In the genomic region with DNA sequence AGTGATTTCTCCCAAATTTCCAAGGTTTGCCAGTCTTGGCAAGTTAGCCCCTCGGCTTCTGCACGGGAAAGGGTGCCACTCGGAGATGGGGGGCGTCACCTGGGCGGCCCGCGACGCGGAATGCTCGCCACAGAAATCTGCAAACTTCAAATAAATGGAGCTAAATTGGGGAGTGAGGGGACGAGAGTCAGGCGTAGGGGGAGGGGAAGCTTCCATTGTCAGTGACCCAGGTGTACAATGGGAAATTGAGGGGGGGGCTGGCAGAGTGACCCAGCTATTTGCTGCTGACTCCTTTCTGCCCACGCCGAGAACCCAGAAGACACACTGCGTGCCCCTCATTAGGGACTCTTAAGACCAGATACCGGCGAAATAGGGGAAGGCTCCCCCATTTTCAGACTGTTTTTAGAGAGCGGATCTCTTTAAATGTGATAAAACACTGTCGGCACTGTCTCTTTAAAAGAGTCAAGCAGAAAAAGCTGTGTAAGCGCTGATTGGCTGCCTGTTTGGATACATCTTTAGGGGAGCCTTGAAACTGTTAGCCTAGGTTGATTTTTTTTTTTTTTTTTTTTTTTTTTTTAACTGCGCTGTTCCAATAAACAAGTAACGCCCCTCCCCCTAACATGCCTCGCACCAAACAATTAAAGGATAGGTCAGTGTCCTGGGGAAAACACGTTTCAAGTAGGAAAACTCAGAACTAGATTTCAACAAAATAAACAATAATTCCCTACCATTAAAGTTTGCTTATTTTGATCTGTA, we compare ENCODE assay signal across 8 cellular contexts. TPM values are rescaled to one million over a fixed set of nuclear protein-coding genes. Genes with fewer than 3 reads are reported as not detected.
DNase-seq lines count a peak whose midpoint lies in the region; ATAC-seq and TF ChIP-seq lines count a peak whose summit lies in the region.

No MANE protein-coding gene starts in this region.

- peak overlapping the region; percentile 96 for H2BK5ac ChIP-seq in neuronal stem cell (ENCODE audit: low read length)

- no peak for TF ChIP-seq CTCF in Calu3 (IDR thresholded peaks at IDR 0.05; ENCODE audit: unreplicated experiment)
- no peak for TF ChIP-seq CTCF in type B pancreatic cell (conservative IDR thresholded peaks at IDR 0.05)

- H3K14ac ChIP-seq in neuronal stem cell (ENCODE audit: low read length), result no peak overlapping the region

- peak overlapping the region; percentile 85 for H2AFZ ChIP-seq in neuronal stem cell (ENCODE audit: low read length)

- CTCF ChIA-PET in Calu3 (lab: Charles Lee), result interaction anchor here (0.6 to 1.4 kb wide), 11 partner anchors 14 to 546 kb away, joined by 3 to 10 read pairs (median 4); no protein-coding TSS in a partner anchor

- H4K8ac ChIP-seq in neuronal stem cell (ENCODE audit: low read depth, low read length), result no peak overlapping the region

- no CpG with 5 or more reads among the region's 24 CpGs for WGBS in neuronal stem cell (ENCODE audit: extremely low coverage in 2 of 2, insufficient read length in 2 of 2, insufficient replicate concordance in 1 of 2), 2 donors

- peak overlapping the region; percentile 97 for H3K18ac ChIP-seq in neuronal stem cell (ENCODE audit: low read length)

- intact Hi-C loops in Calu3 (cut with micrococcal nuclease; ENCODE audit: unreplicated experiment), result loop anchor here (1.0 kb wide), 1 partner anchor 81 kb away; no protein-coding TSS in a partner anchor

- H3K9ac ChIP-seq in neuronal stem cell (ENCODE audit: low read depth, low read length, poor library complexity), result peak overlapping the region; percentile 64

- peaks cover 17% of the 10 kb centered on the region for H3K36me3 Mint-ChIP-seq in Calu3 (ENCODE audit: insufficient read depth, unreplicated experiment)
- H3K36me3 Mint-ChIP-seq in activated naive CD8-positive, alpha-beta T cell treated with anti-CD3 and anti-CD28 coated beads, Interleukin-2, amount 10 ng/mL, durations not matched to agents 7 days and 5 days, result peaks cover 24% of the 10 kb centered on the region
- H3K36me3 Mint-ChIP-seq in type B pancreatic cell, result peaks cover 18% of the 10 kb centered on the region

- H3K4ac ChIP-seq in neuronal stem cell (ENCODE audit: low read length), result no peak overlapping the region

- peaks cover 11% of the 10 kb centered on the region for H3K79me1 ChIP-seq in neuronal stem cell (ENCODE audit: low read depth, low read length)

- H3K27me3 Mint-ChIP-seq in Calu3 (ENCODE audit: unreplicated experiment) (no peaks in the 10 kb centered on the region), type B pancreatic cell (no peaks in the 10 kb centered on the region)
- H3K27me3 Mint-ChIP-seq in activated naive CD8-positive, alpha-beta T cell treated with anti-CD3 and anti-CD28 coated beads, Interleukin-2, amount 10 ng/mL, durations not matched to agents 7 days and 5 days, result no peaks in the 10 kb centered on the region

- H3K4me1 Mint-ChIP-seq in Calu3 (ENCODE audit: low read depth, unreplicated experiment), result peaks cover 24% of the 10 kb centered on the region
- H3K4me1 Mint-ChIP-seq in activated naive CD8-positive, alpha-beta T cell treated with anti-CD3 and anti-CD28 coated beads, Interleukin-2, amount 10 ng/mL, durations not matched to agents 7 days and 5 days, result peaks cover 61% of the 10 kb centered on the region
- H3K4me1 Mint-ChIP-seq in type B pancreatic cell (ENCODE audit: unreplicated experiment), result peaks cover 63% of the 10 kb centered on the region

- H3K4me1 ChIP-seq in neuronal stem cell (ENCODE audit: control insufficient read depth in 2 of 2, insufficient read depth in 1 of 2, low read depth in 1 of 2, low read length in 2 of 2), result peaks cover 25 to 40% of the 10 kb centered on the region in 2 donors

- DNase-seq in Calu3 (peak; percentile 55), NCI-H1105 treated with DMSO at 0.1 percent for 48 hours (lab: John Stamatoyannopoulos, UW) (peak; percentile 96), glomerular visceral epithelial cell (ENCODE audit: extremely low spot score) (peak; percentile 82), neuronal stem cell (ENCODE audit: low spot score) (peak; percentile 89), type B pancreatic cell (ENCODE audit: extremely low spot score, unreplicated experiment) (no peak)
- peak; percentile 56 for DNase-seq in activated naive CD8-positive, alpha-beta T cell treated with anti-CD3 and anti-CD28 coated beads, Interleukin-2, amount 10 ng/mL, durations not matched to agents 7 days and 5 days

- H3K4me2 ChIP-seq in neuronal stem cell (ENCODE audit: insufficient read depth, low read length, poor library complexity, severe bottlenecking), result peak overlapping the region; percentile 87

- no peak overlapping the region for H2BK12ac ChIP-seq in neuronal stem cell (ENCODE audit: low read length)

- peak overlapping the region; percentile 29 for H2BK120ac ChIP-seq in neuronal stem cell (ENCODE audit: low read depth, low read length)

- peaks cover 0 to 25% of the 10 kb centered on the region in 2 donors for H3K36me3 ChIP-seq in neuronal stem cell (replicated peaks in 1 of 2; ENCODE audit: control insufficient read depth in 2 of 2, insufficient read depth in 2 of 2, low read length in 2 of 2)

- peak overlapping the region; percentile 45 for H3K27ac Mint-ChIP-seq in Calu3 (ENCODE audit: unreplicated experiment)
- peak overlapping the region; percentile 84 for H3K27ac Mint-ChIP-seq in activated naive CD8-positive, alpha-beta T cell treated with anti-CD3 and anti-CD28 coated beads, Interleukin-2, amount 10 ng/mL, durations not matched to agents 7 days and 5 days
- H3K27ac Mint-ChIP-seq in type B pancreatic cell, result peak overlapping the region; percentile 97

- peak overlapping the region; percentile 79 to 94 for H3K4me3 ChIP-seq in neuronal stem cell (ENCODE audit: low read length in 2 of 2)

- POLR2A ChIA-PET in activated naive CD8-positive, alpha-beta T cell treated with anti-CD3 and anti-CD28 coated beads, Interleukin-2, amount 10 ng/mL, durations not matched to agents 7 days and 5 days (lab: Charles Lee), result interaction anchor here (0.5 to 4.8 kb wide), 14 partner anchors 10 to 354 kb away, joined by 3 to 92 read pairs (median 5); partner anchors contain the start of genes CYB5RL, MRPL37, TCEANC2 and TMEM59

- H3K27ac ChIP-seq in neuronal stem cell (replicated peaks; ENCODE audit: low read length), result peak overlapping the region; percentile 99

- H3K9me3 Mint-ChIP-seq in Calu3 (ENCODE audit: low read depth, unreplicated experiment) (no peaks in the 10 kb centered on the region), type B pancreatic cell (no peaks in the 10 kb centered on the region)
- no peaks in the 10 kb centered on the region for H3K9me3 Mint-ChIP-seq in activated naive CD8-positive, alpha-beta T cell treated with anti-CD3 and anti-CD28 coated beads, Interleukin-2, amount 10 ng/mL, durations not matched to agents 7 days and 5 days

- ATAC-seq in GM21825 (IDR thresholded peaks at IDR 0.05; ENCODE audit: unreplicated experiment) (peak; percentile 22), SK-N-SH treated with all-trans-retinoic acid at 6 μM for 48 hours (peak; percentile 70)
- peak; percentile 20 for ATAC-seq in activated naive CD8-positive, alpha-beta T cell treated with anti-CD3 and anti-CD28 coated beads, Interleukin-2, amount 10 ng/mL, durations not matched to agents 7 days and 5 days (ENCODE audit: low read depth)

- H3K4me3 Mint-ChIP-seq in Calu3 (ENCODE audit: low read depth, unreplicated experiment), result peak overlapping the region; percentile 78
- peak overlapping the region; percentile 91 for H3K4me3 Mint-ChIP-seq in activated naive CD8-positive, alpha-beta T cell treated with anti-CD3 and anti-CD28 coated beads, Interleukin-2, amount 10 ng/mL, durations not matched to agents 7 days and 5 days
- H3K4me3 Mint-ChIP-seq in type B pancreatic cell, result peak overlapping the region; percentile 96

- H3K23ac ChIP-seq in neuronal stem cell (ENCODE audit: low read depth, low read length, poor library complexity), result no peak overlapping the region

- no peaks in the 10 kb centered on the region for H3K9me3 ChIP-seq in neuronal stem cell (replicated peaks in 1 of 2; ENCODE audit: control insufficient read depth in 2 of 2, insufficient read depth in 1 of 2, low read depth in 1 of 2, low read length in 2 of 2)

- no peak overlapping the region for H4K91ac ChIP-seq in neuronal stem cell (ENCODE audit: low read depth, low read length, poor library complexity)

- peak overlapping the region; percentile 53 for H2AK5ac ChIP-seq in neuronal stem cell (ENCODE audit: low read depth, low read length)

- BruUV-seq in Calu3 (replicated peaks; lab: Mats Ljungman, UMichigan), result no TSS peak

- H2BK15ac ChIP-seq in neuronal stem cell (ENCODE audit: low read length), result peak overlapping the region; percentile 10

- H3K27me3 ChIP-seq in neuronal stem cell (ENCODE audit: control insufficient read depth in 3 of 3, insufficient read depth in 3 of 3, low read depth in 1 of 3, low read length in 3 of 3), result no peaks in the 10 kb centered on the region

TF ChIP-seq in SK-N-SH treated with all-trans-retinoic acid at 6 μM for 48 hours, 23 proteins besides CTCF, POLR2A, EP300 and RAD21 (continues in another document):
- TF ChIP-seq, protein P1, sequence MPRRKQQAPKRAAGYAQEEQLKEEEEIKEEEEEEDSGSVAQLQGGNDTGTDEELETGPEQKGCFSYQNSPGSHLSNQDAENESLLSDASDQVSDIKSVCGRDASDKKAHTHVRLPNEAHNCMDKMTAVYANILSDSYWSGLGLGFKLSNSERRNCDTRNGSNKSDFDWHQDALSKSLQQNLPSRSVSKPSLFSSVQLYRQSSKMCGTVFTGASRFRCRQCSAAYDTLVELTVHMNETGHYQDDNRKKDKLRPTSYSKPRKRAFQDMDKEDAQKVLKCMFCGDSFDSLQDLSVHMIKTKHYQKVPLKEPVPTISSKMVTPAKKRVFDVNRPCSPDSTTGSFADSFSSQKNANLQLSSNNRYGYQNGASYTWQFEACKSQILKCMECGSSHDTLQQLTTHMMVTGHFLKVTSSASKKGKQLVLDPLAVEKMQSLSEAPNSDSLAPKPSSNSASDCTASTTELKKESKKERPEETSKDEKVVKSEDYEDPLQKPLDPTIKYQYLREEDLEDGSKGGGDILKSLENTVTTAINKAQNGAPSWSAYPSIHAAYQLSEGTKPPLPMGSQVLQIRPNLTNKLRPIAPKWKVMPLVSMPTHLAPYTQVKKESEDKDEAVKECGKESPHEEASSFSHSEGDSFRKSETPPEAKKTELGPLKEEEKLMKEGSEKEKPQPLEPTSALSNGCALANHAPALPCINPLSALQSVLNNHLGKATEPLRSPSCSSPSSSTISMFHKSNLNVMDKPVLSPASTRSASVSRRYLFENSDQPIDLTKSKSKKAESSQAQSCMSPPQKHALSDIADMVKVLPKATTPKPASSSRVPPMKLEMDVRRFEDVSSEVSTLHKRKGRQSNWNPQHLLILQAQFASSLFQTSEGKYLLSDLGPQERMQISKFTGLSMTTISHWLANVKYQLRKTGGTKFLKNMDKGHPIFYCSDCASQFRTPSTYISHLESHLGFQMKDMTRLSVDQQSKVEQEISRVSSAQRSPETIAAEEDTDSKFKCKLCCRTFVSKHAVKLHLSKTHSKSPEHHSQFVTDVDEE (CRISPR knock-in tag; IDR thresholded peaks at IDR 0.05), result no peak

RNA-seq across cellular contexts. Expression of gene SSBP3, which starts 1.2 kb away (rescaled TPM):
- total RNA-seq in Calu3 (2022) (16.6 and 16.7 TPM in 2 replicates), type B pancreatic cell (ENCODE audit: low replicate concordance) (69.5 and 129 TPM in 2 replicates)
- 100 to 1,000 TPM; 109 to 126 TPM for total RNA-seq in activated naive CD8-positive, alpha-beta T cell treated with anti-CD3 and anti-CD28 coated beads, Interleukin-2, amount 10 ng/mL, durations not matched to agents 7 days and 5 days
- 127 TPM for polyA plus RNA-seq in neuronal stem cell (2013, experiment 1 of 2)
- 133 TPM for polyA plus RNA-seq in neuronal stem cell (2013, experiment 2 of 2)

Comparison
In these comparisons a context has a peak if more than half of its experiments do, and no peak if none do; other contexts are left out.
1. H3K27ac Mint-ChIP-seq: peak in every context shown above with its lines; median percentile 97 in type B pancreatic cell; 84 in activated naive CD8-positive, alpha-beta T cell treated with anti-CD3 and anti-CD28 coated beads, Interleukin-2, amount 10 ng/mL, durations not matched to agents 7 days and 5 days; 45 in Calu3.
2. ATAC-seq: peak in every context shown above with its lines; median percentile 70 in SK-N-SH treated with all-trans-retinoic acid at 6 μM for 48 hours; 22 in GM21825; 20 in activated naive CD8-positive, alpha-beta T cell treated with anti-CD3 and anti-CD28 coated beads, Interleukin-2, amount 10 ng/mL, durations not matched to agents 7 days and 5 days.